ENCODE assay signal across 9 cellular contexts in the genomic region with DNA sequence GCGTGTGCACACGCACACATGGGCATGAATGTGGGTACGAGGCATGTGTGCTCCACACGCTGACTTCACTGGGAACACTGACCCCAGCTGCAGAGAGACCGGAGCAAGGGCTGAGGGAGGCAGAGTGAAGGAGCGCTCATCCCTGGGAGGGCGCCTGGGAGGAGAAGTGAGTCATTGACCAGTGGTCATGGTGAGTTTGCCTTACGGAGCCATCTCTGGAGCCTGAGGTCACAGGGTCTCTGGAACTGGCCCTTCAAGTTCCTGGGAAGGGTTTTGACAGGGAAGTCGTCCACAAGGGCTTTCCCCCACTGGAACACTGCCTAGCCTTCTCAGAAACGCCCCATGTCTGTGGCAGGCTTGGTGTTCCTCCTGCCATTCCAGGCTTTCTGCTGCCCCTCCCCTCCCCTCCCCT. TPM values are rescaled to one million over a fixed set of nuclear protein-coding genes. Genes with fewer than 3 reads are reported as not detected.
DNase-seq lines count a peak whose midpoint lies in the region; ATAC-seq and TF ChIP-seq lines count a peak whose summit lies in the region.
"Had no signal": no experiment of that assay in that cellular context is flagged by ENCODE, and none has a peak within 500 bp of the region (broad histone marks: within the 10 kb centered on the region; RNA-seq: fewer than 3 reads in every experiment).

No MANE protein-coding gene starts in this region.

- H3K9ac ChIP-seq in adipocyte (ENCODE audit: low read length), result no peak overlapping the region

- H3K36me3 ChIP-seq in adipocyte (ENCODE audit: control insufficient read depth, insufficient read depth, low read length, severe bottlenecking), result no peaks in the 10 kb centered on the region
- H3K36me3 ChIP-seq in transverse colon, result no peaks in the 10 kb centered on the region

- intact Hi-C loops in transverse colon (cut with DNase I; ENCODE audit: low total_unique reads), result no loop called here
- intact Hi-C loops in lower leg skin (cut with DNase I; ENCODE audit: low total_unique reads), result no loop called here

- no peak for TF ChIP-seq EP300 in transverse colon (IDR thresholded peaks at IDR 0.05; ENCODE audit: low read depth)

- ATAC-seq in GM21786 (IDR thresholded peaks at IDR 0.05; ENCODE audit: unreplicated experiment), result no peak

- DNase-seq in HK-2 (ENCODE audit: unreplicated experiment) (peak; percentile 72), adipocyte (ENCODE audit: low read depth) (peak; percentile 42), glomerular visceral epithelial cell (ENCODE audit: extremely low spot score) (peak; percentile 88), transverse colon (peak; percentile 35), midbrain (lab: John Stamatoyannopoulos, UW) (no peak), lower leg skin (ENCODE audit: low spot score in 2 of 2) (no peak)
- DNase-seq: activated CD4-positive, alpha-beta T cell treated with anti-CD3 and anti-CD28 coated beads, Interleukin-2, amount 10 ng/mL, durations not matched to agents 7 days and 5 days; GF-D8 had no signal

- H3K27me3 ChIP-seq in adipocyte (replicated peaks; ENCODE audit: control insufficient read depth, insufficient read depth, low read length) (no peaks in the 10 kb centered on the region), transverse colon (no peaks in the 10 kb centered on the region)

- no peak for TF ChIP-seq POLR2A in transverse colon (IDR thresholded peaks at IDR 0.05)
- TF ChIP-seq POLR2A in lower leg skin (IDR thresholded peaks at IDR 0.05), result no peak

- TF ChIP-seq CTCF in transverse colon (IDR thresholded peaks at IDR 0.05), result no peak
- no peak for TF ChIP-seq CTCF in lower leg skin (IDR thresholded peaks at IDR 0.05)

- in situ Hi-C loops in transverse colon (cut with MboI; ENCODE audit: low pct_ligation_motif_present in 1 of 4, low pct_unique_long_range_greater_than_20kb in 1 of 4, low sequenced_read_pairs in 3 of 4), result no loop called here

- peak overlapping the region in 3 of 4 donors; percentile 74 to 81 (median 78) for H3K27ac ChIP-seq in transverse colon

- H3K4me3 ChIP-seq in adipocyte (ENCODE audit: low read length) (no peak overlapping the region), transverse colon (no peak overlapping the region), lower leg skin (ENCODE audit: low read depth, poor library complexity, severe bottlenecking) (no peak overlapping the region)

- peaks cover 23% of the 10 kb centered on the region for H3K4me1 ChIP-seq in adipocyte (ENCODE audit: control insufficient read depth, insufficient read depth, low read length)
- H3K4me1 ChIP-seq in transverse colon, result peaks cover 7 to 33% (median 21%) of the 10 kb centered on the region in 4 donors

- WGBS in transverse colon (ENCODE audit: low coverage in 1 of 2), 2 donors, result 85% methylated on average over 10 of the region's 10 CpGs; no CpG with 5 or more reads in 1 of the 2 donors
- WGBS in lower leg skin, 2 donors, result 70 to 71% methylated on average over 10 of the region's 10 CpGs

- H3K9me3 ChIP-seq in adipocyte (ENCODE audit: control insufficient read depth, low read length), result no peaks in the 10 kb centered on the region
- H3K9me3 ChIP-seq in transverse colon, result no peaks in the 10 kb centered on the region

RNA-seq across cellular contexts. Expression of a gene that starts 14.3 kb away (rescaled TPM):
- total RNA-seq in transverse colon, result 10 to 100 TPM; 12.1 to 23.2 (median 17.8) TPM
- total RNA-seq in lower leg skin, result 10 to 100 TPM; 21.0 to 33.3 (median 25.4) TPM

RNA-seq across cellular contexts. Expression of a gene that starts 15.2 kb away (rescaled TPM):
- total RNA-seq in transverse colon (10 to 100 TPM; 18.9 to 81.0 (median 59.4) TPM), lower leg skin (10 to 100 TPM; 22.4 to 42.8 (median 34.9) TPM)

Comparison
In these comparisons a context has a peak if more than half of its experiments do, and no peak if none do; other contexts are left out.
1. DNase-seq: peak in HK-2 (single experiment), adipocyte (single experiment), glomerular visceral epithelial cell (single experiment) and transverse colon (single experiment); none in midbrain (single experiment) and lower leg skin (0 of 2).